Comparison of ENCODE assay signal across 16 cellular contexts in the genomic region with DNA sequence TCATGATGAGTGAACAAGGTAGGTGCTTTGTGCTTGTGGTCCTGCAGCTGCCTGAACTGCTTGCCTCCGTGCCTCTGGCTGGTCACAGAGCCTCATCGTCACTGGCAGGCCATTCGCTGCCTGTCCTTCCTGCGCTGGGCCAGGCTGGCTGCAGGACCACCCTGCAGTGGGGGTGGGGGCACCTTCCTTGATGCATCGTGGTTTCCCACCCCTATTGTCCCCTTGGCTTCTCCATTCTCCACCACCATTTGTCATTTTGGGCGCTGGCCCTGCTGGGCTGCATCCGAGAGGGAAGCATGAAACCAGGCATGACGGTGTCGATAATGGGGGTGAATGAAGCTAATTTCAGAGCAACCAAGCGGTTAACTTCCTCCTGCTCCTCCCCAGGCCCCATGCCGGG.
DNase-seq lines count a peak whose midpoint lies in the region; TF ChIP-seq lines count a peak whose summit lies in the region.
"Had no signal": no experiment of that assay in that cellular context is flagged by ENCODE, and none has a peak within 500 bp of the region (broad histone marks: within the 10 kb centered on the region; RNA-seq: fewer than 3 reads in every experiment).

No MANE protein-coding gene starts in this region.

- no peak overlapping the region for H3K27ac Mint-ChIP-seq in nephron progenitor cell
- H3K27ac Mint-ChIP-seq: CD4-positive, CD25-positive, alpha-beta regulatory T cell; HFFc6 had no signal

- no peaks in the 10 kb centered on the region for H3K4me1 ChIP-seq in thyroid gland

- no peak overlapping the region for H3K4me3 Mint-ChIP-seq in nephron progenitor cell
- H3K4me3 Mint-ChIP-seq: CD4-positive, CD25-positive, alpha-beta regulatory T cell; HFFc6 had no signal

- H3K4me3 ChIP-seq in H7 (ENCODE audit: insufficient read depth, low read depth, low read length): no peak overlapping the region
- H3K4me3 ChIP-seq in thyroid gland (replicated peaks in 1 of 3): no peak overlapping the region
- H3K4me3 ChIP-seq: BLaER1 had no signal

- peaks cover 20% of the 10 kb centered on the region for H3K27me3 Mint-ChIP-seq in nephron progenitor cell (ENCODE audit: low read depth, poor library complexity)

- intact Hi-C loops in thyroid gland (cut with DNase I): no loop called here

- TF ChIP-seq POLR2A in thyroid gland (IDR thresholded peaks at IDR 0.05): no peak

- H3K27me3 ChIP-seq in H7 (ENCODE audit: control insufficient read depth, insufficient read depth, low read length) (no peaks in the 10 kb centered on the region), thyroid gland (no peaks in the 10 kb centered on the region)
- H3K27me3 ChIP-seq: BLaER1 had no signal

- H3K27ac ChIP-seq in thyroid gland: no peak overlapping the region
- H3K27ac ChIP-seq: BLaER1 had no signal

- DNase-seq in H7: peak; percentile 23
- peak; percentile 48 for DNase-seq in ecto neural progenitor cell (ENCODE audit: low spot score)
- peak; percentile 10 for DNase-seq in nephron progenitor cell
- DNase-seq in retina: peak; percentile 74
- DNase-seq in thyroid gland: no peak
- DNase-seq in ureter (ENCODE audit: low spot score): no peak
- DNase-seq in iPS-NIHi11 (ENCODE audit: low spot score): no peak
- DNase-seq: 8988T; AML-193; Calu3; CD4-positive, CD25-positive, alpha-beta regulatory T cell; DMS 273 treated with DMSO at 0.1 percent for 48 hours; HCEC 1CT; HFFc6; IMR-90 had no signal

- no peaks in the 10 kb centered on the region for H3K36me3 Mint-ChIP-seq in nephron progenitor cell (ENCODE audit: low read depth)
- H3K36me3 Mint-ChIP-seq: CD4-positive, CD25-positive, alpha-beta regulatory T cell had no signal

- no peaks in the 10 kb centered on the region for H3K9me3 Mint-ChIP-seq in nephron progenitor cell

- no peaks in the 10 kb centered on the region for H3K36me3 ChIP-seq in H7 (replicated peaks; ENCODE audit: control insufficient read depth, insufficient read depth, low read length)
- H3K36me3 ChIP-seq in thyroid gland: no peaks in the 10 kb centered on the region
- H3K36me3 ChIP-seq: BLaER1 had no signal

- peaks cover 39% of the 10 kb centered on the region for H3K4me1 Mint-ChIP-seq in nephron progenitor cell
- H3K4me1 Mint-ChIP-seq: CD4-positive, CD25-positive, alpha-beta regulatory T cell had no signal

- no peaks in the 10 kb centered on the region for H3K9me3 ChIP-seq in thyroid gland
- H3K9me3 ChIP-seq: BLaER1 had no signal

- TF ChIP-seq CTCF in nephron progenitor cell (IDR thresholded peaks at IDR 0.05) (no peak), thyroid gland (IDR thresholded peaks at IDR 0.05) (no peak)

- 62 to 67% methylated on average over 11 of the region's 11 CpGs for WGBS in thyroid gland, 2 donors

Comparison
In these comparisons a context has a peak if more than half of its experiments do, and no peak if none do; other contexts are left out.
1. DNase-seq: peak in H7 (single experiment), ecto neural progenitor cell (single experiment), nephron progenitor cell (single experiment) and retina (single experiment); none in thyroid gland (0 of 2), ureter (single experiment) and iPS-NIHi11 (single experiment).